ENCODE assay signal across 18 cellular contexts in the genomic region with DNA sequence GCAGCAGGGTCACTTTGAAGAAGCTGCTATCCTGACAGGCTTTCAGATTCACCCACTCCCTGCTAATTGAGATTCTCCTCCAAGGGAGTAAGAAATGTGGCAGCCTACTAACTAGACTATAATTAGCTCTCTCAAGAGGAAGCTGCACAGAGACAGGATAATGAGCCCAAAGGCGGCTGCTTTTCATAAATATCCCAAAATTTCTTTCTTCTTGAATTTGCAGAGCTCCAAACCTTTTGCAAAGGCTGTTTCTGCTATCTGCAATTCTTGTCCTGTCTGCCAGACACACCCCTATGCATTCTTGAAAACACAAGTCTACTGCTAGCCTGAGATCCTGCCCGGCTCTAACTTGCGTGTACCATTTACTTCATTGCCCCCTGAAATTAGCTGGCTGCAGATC. TPM values are rescaled to one million over a fixed set of nuclear protein-coding genes. Genes with fewer than 3 reads are reported as not detected.
A peak's percentile ranks its signal among the peaks of the same experiment; 100 is the strongest.
DNase-seq lines count a peak whose midpoint lies in the region; ATAC-seq and TF ChIP-seq lines count a peak whose summit lies in the region.
"Had no signal": no experiment of that assay in that cellular context is flagged by ENCODE, and none has a peak within 500 bp of the region (broad histone marks: within the 10 kb centered on the region; RNA-seq: fewer than 3 reads in every experiment).

No MANE protein-coding gene starts in this region.

- no TSS peak for BruUV-seq in OCI-LY7 (replicated peaks; lab: Mats Ljungman, UMichigan)

- POLR2A ChIA-PET in OCI-LY7 (lab: Charles Lee): interaction anchor here (1.5 to 1.7 kb wide), 2 partner anchors 10 to 26 kb away, joined by 3 to 5 read pairs; no protein-coding TSS in a partner anchor

- CTCF ChIA-PET in OCI-LY7 (lab: Charles Lee; ENCODE audit: unreplicated experiment): no interaction called here

- no peak overlapping the region for H3K4me3 Mint-ChIP-seq in stimulated activated effector memory CD8-positive, alpha-beta T cell treated with anti-CD3 and anti-CD28 coated beads, Interleukin-12 subunit alpha, Interleukin-12 subunit beta, amount 100 ng/mL, for 72 hours
- H3K4me3 Mint-ChIP-seq: activated naive CD8-positive, alpha-beta T cell treated with anti-CD3 and anti-CD28 coated beads, Interleukin-2, amount 10 ng/mL, durations not matched to agents 7 days and 5 days; activated T-cell treated with anti-CD3 and anti-CD28 coated beads, Interleukin-2, amount 50 U/mL, for 4 hours had no signal

- H3K9me3 ChIP-seq in RWPE2 (ENCODE audit: severe bottlenecking): no peaks in the 10 kb centered on the region
- no peaks in the 10 kb centered on the region for H3K9me3 ChIP-seq in OCI-LY7 (ENCODE audit: low read length)
- H3K9me3 ChIP-seq: vagina had no signal

- H3K4me3 ChIP-seq in RWPE2 (ENCODE audit: severe bottlenecking) (no peak overlapping the region), OCI-LY7 (ENCODE audit: low read depth, low read length, poor library complexity, severe bottlenecking) (no peak overlapping the region)
- H3K4me3 ChIP-seq: vagina had no signal

- H3K4me1 ChIP-seq in RWPE2 (ENCODE audit: insufficient read depth, poor library complexity, severe bottlenecking) (peaks cover 68% of the 10 kb centered on the region), OCI-LY7 (ENCODE audit: insufficient read depth, low read length, poor library complexity, severe bottlenecking) (no peaks in the 10 kb centered on the region)

- H3K27ac ChIP-seq in RWPE2 (ENCODE audit: poor library complexity, severe bottlenecking) (peak overlapping the region; percentile 94), OCI-LY7 (ENCODE audit: low read depth, low read length, poor library complexity, severe bottlenecking) (no peak overlapping the region)
- H3K27ac ChIP-seq: vagina had no signal

- no peaks in the 10 kb centered on the region for H3K9me2 ChIP-seq in OCI-LY7 (ENCODE audit: insufficient read depth, low read length)

- no peak for DNase-seq in Right ventricle myocardium superior
- DNase-seq in cardiac septum (ENCODE audit: low spot score): no peak
- no peak for DNase-seq in RWPE2 (ENCODE audit: low spot score)
- DNase-seq in inferior parietal cortex (ENCODE audit: extremely low spot score): peak; percentile 54
- DNase-seq in stimulated activated effector memory CD8-positive, alpha-beta T cell treated with anti-CD3 and anti-CD28 coated beads, Interleukin-12 subunit alpha, Interleukin-12 subunit beta, amount 100 ng/mL, for 72 hours (ENCODE audit: low spot score in 2 of 2): no peak
- no peak for DNase-seq in OCI-LY7 (ENCODE audit: low spot score)
- no peak for DNase-seq in foreskin melanocyte
- no peak for DNase-seq in HCEC 1CT
- DNase-seq: activated naive CD8-positive, alpha-beta T cell treated with anti-CD3 and anti-CD28 coated beads, Interleukin-2, amount 10 ng/mL, durations not matched to agents 7 days and 5 days; activated T-cell treated with anti-CD3 and anti-CD28 coated beads, Interleukin-2, amount 50 U/mL, for 4 hours; central memory CD4-positive, alpha-beta T cell; NCI-H1436; NCI-H345; small intestine; stimulated activated naive CD4-positive, alpha-beta T cell treated with Interleukin-2 at 50 U/mL for 16 hours had no signal

- no peaks in the 10 kb centered on the region for H3K9me3 Mint-ChIP-seq in stimulated activated effector memory CD8-positive, alpha-beta T cell treated with anti-CD3 and anti-CD28 coated beads, Interleukin-12 subunit alpha, Interleukin-12 subunit beta, amount 100 ng/mL, for 72 hours
- H3K9me3 Mint-ChIP-seq: activated naive CD8-positive, alpha-beta T cell treated with anti-CD3 and anti-CD28 coated beads, Interleukin-2, amount 10 ng/mL, durations not matched to agents 7 days and 5 days; activated T-cell treated with anti-CD3 and anti-CD28 coated beads, Interleukin-2, amount 50 U/mL, for 4 hours had no signal

- H3K36me3 ChIP-seq in RWPE2 (ENCODE audit: low read depth) (peaks cover 2% of the 10 kb centered on the region), OCI-LY7 (ENCODE audit: insufficient read depth, low read length) (0 out of 2 replicates have a peak, but pooled peaks cover under 1% of the 10 kb centered on the region)
- H3K36me3 ChIP-seq: vagina had no signal

- no peaks in the 10 kb centered on the region for H4K20me1 ChIP-seq in OCI-LY7 (ENCODE audit: insufficient read depth, low read length)

- H3K4me1 Mint-ChIP-seq in stimulated activated effector memory CD8-positive, alpha-beta T cell treated with anti-CD3 and anti-CD28 coated beads, Interleukin-12 subunit alpha, Interleukin-12 subunit beta, amount 100 ng/mL, for 72 hours: peaks cover 66% of the 10 kb centered on the region

- peak overlapping the region; percentile 61 for H3K27ac Mint-ChIP-seq in stimulated activated effector memory CD8-positive, alpha-beta T cell treated with anti-CD3 and anti-CD28 coated beads, Interleukin-12 subunit alpha, Interleukin-12 subunit beta, amount 100 ng/mL, for 72 hours
- H3K27ac Mint-ChIP-seq: activated naive CD8-positive, alpha-beta T cell treated with anti-CD3 and anti-CD28 coated beads, Interleukin-2, amount 10 ng/mL, durations not matched to agents 7 days and 5 days had no signal

- no peaks in the 10 kb centered on the region for H3K27me3 ChIP-seq in RWPE2 (ENCODE audit: insufficient read depth, poor library complexity, severe bottlenecking)
- H3K27me3 ChIP-seq: vagina had no signal

- no peaks in the 10 kb centered on the region for H3K79me2 ChIP-seq in OCI-LY7 (ENCODE audit: insufficient read depth, low read depth, low read length)

- no peak overlapping the region for H2AFZ ChIP-seq in OCI-LY7 (ENCODE audit: low read length)

- no peak overlapping the region for H3K4me2 ChIP-seq in OCI-LY7 (ENCODE audit: low read length)

- intact Hi-C loops in Right ventricle myocardium superior (cut with DNase I) (no loop called here), cardiac septum (cut with DNase I) (no loop called here), OCI-LY7 (cut with micrococcal nuclease; ENCODE audit: unreplicated experiment) (no loop called here)

- no peak for TF ChIP-seq CTCF in RWPE2 (IDR thresholded peaks at IDR 0.05; ENCODE audit: poor library complexity, severe bottlenecking)
- TF ChIP-seq CTCF in OCI-LY7 (conservative IDR thresholded peaks at IDR 0.05; ENCODE audit: low read length): no peak

- H3K36me3 Mint-ChIP-seq in stimulated activated effector memory CD8-positive, alpha-beta T cell treated with anti-CD3 and anti-CD28 coated beads, Interleukin-12 subunit alpha, Interleukin-12 subunit beta, amount 100 ng/mL, for 72 hours: peaks cover 9% of the 10 kb centered on the region

- ATAC-seq in Right ventricle myocardium superior (ENCODE audit: poor library complexity) (peak; percentile 28), RWPE2 (ENCODE audit: low read depth) (no peak)
- no peak for ATAC-seq in stimulated activated effector memory CD8-positive, alpha-beta T cell treated with anti-CD3 and anti-CD28 coated beads, Interleukin-12 subunit alpha, Interleukin-12 subunit beta, amount 100 ng/mL, for 72 hours
- ATAC-seq: activated T-cell treated with anti-CD3 and anti-CD28 coated beads, Interleukin-2, amount 50 U/mL, for 4 hours had no signal

RNA-seq across cellular contexts. Expression of gene RNU4ATAC, which starts 54.0 kb away (rescaled TPM):
- total RNA-seq in Right ventricle myocardium superior (28.8 TPM), cardiac septum (not detected), OCI-LY7 (2022) (not detected in 2 replicates)
- not detected in 2 replicates for total RNA-seq in OCI-LY7 (2014; rRNA removed; shearing (Covaris generic))
- total RNA-seq: activated naive CD8-positive, alpha-beta T cell treated with anti-CD3 and anti-CD28 coated beads, Interleukin-2, amount 10 ng/mL, durations not matched to agents 7 days and 5 days; activated T-cell treated with anti-CD3 and anti-CD28 coated beads, Interleukin-2, amount 50 U/mL, for 4 hours; endothelial cell of umbilical vein; osteoblast; vagina had no signal
